Comparison of ENCODE assay signal across 19 cellular contexts in the genomic region with DNA sequence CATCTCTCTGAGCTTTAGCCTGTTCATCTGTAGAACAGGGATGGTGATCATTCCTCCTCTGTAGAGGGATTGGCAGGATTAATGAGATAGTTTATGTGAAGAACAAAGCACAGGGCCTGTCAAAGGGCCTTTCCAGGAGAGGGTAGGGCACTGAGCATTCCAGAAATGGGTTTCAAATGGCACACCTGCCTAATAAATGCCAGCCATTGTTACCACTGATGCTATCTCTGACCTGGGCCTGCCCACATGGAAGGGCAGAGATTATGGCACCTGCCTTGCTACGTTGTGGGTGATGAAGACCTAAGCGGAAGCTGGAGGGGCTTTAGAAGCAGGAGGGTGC. TPM values are rescaled to one million over a fixed set of nuclear protein-coding genes. Genes with fewer than 3 reads are reported as not detected.
DNase-seq lines count a peak whose midpoint lies in the region; ATAC-seq and TF ChIP-seq lines count a peak whose summit lies in the region.
"Had no signal": no experiment of that assay in that cellular context is flagged by ENCODE, and none has a peak within 500 bp of the region (broad histone marks: within the 10 kb centered on the region; RNA-seq: fewer than 3 reads in every experiment).

No MANE protein-coding gene starts in this region.

- no peak overlapping the region for H3K27ac Mint-ChIP-seq in T-helper 17 cell
- H3K27ac Mint-ChIP-seq in activated naive CD8-positive, alpha-beta T cell treated with anti-CD3 and anti-CD28 coated beads, Interleukin-2, amount 50 U/mL, for 24 hours, result no peak overlapping the region

- H3K4me1 ChIP-seq in right atrium auricular region, result peaks cover 0 to 80% of the 10 kb centered on the region in 2 donors
- H3K4me1 ChIP-seq in RWPE2 (ENCODE audit: insufficient read depth, poor library complexity, severe bottlenecking), result peaks cover 17% of the 10 kb centered on the region
- peaks cover 66% of the 10 kb centered on the region for H3K4me1 ChIP-seq in muscle layer of colon (ENCODE audit: insufficient read depth, low read length)
- no peaks in the 10 kb centered on the region for H3K4me1 ChIP-seq in tibial nerve
- H3K4me1 ChIP-seq: Caco-2 had no signal

- peaks cover 14% of the 10 kb centered on the region for H3K27me3 Mint-ChIP-seq in T-helper 17 cell
- no peaks in the 10 kb centered on the region for H3K27me3 Mint-ChIP-seq in activated naive CD8-positive, alpha-beta T cell treated with anti-CD3 and anti-CD28 coated beads, Interleukin-2, amount 50 U/mL, for 24 hours

- no peaks in the 10 kb centered on the region for H3K9me3 Mint-ChIP-seq in activated naive CD8-positive, alpha-beta T cell treated with anti-CD3 and anti-CD28 coated beads, Interleukin-2, amount 50 U/mL, for 24 hours

- H3K36me3 Mint-ChIP-seq in T-helper 17 cell (ENCODE audit: low read depth), result peaks cover 7% of the 10 kb centered on the region
- H3K36me3 Mint-ChIP-seq in activated naive CD8-positive, alpha-beta T cell treated with anti-CD3 and anti-CD28 coated beads, Interleukin-2, amount 50 U/mL, for 24 hours (ENCODE audit: low read depth), result no peaks in the 10 kb centered on the region

- no peak for ATAC-seq in left ventricle myocardium superior
- ATAC-seq in RWPE2 (ENCODE audit: low read depth), result peak; percentile 14; the same call in 1 of the 3 replicates
- no peak for ATAC-seq in T-helper 17 cell
- ATAC-seq in activated naive CD8-positive, alpha-beta T cell treated with anti-CD3 and anti-CD28 coated beads, Interleukin-2, amount 50 U/mL, for 24 hours, result no peak
- ATAC-seq: GM12878, K562 had no signal

- no peak for TF ChIP-seq CTCF in right atrium auricular region (IDR thresholded peaks at IDR 0.05)
- TF ChIP-seq CTCF in RWPE2 (IDR thresholded peaks at IDR 0.05; ENCODE audit: poor library complexity, severe bottlenecking), result no peak
- no peak for TF ChIP-seq CTCF in tibial nerve (IDR thresholded peaks at IDR 0.05)

- intact Hi-C loops in left ventricle myocardium superior (cut with micrococcal nuclease), result loop anchor here (10.0 kb wide), 1 partner anchor 67 kb away; no protein-coding TSS in a partner anchor

- 92 to 96% methylated on average over 2 of the region's 2 CpGs for WGBS in tibial nerve, 2 donors

- H3K4me3 Mint-ChIP-seq in T-helper 17 cell, result no peak overlapping the region
- H3K4me3 Mint-ChIP-seq in activated naive CD8-positive, alpha-beta T cell treated with anti-CD3 and anti-CD28 coated beads, Interleukin-2, amount 50 U/mL, for 24 hours, result no peak overlapping the region

- no peaks in the 10 kb centered on the region for H3K27me3 ChIP-seq in right atrium auricular region
- H3K27me3 ChIP-seq in RWPE2 (ENCODE audit: insufficient read depth, poor library complexity, severe bottlenecking), result no peaks in the 10 kb centered on the region
- no peaks in the 10 kb centered on the region for H3K27me3 ChIP-seq in muscle layer of colon (ENCODE audit: control insufficient read depth in 1 of 2, insufficient read depth in 2 of 2, low read length in 2 of 2)
- H3K27me3 ChIP-seq in tibial nerve, result no peaks in the 10 kb centered on the region

- H3K4me1 Mint-ChIP-seq in T-helper 17 cell, result peaks cover 7% of the 10 kb centered on the region
- H3K4me1 Mint-ChIP-seq in activated naive CD8-positive, alpha-beta T cell treated with anti-CD3 and anti-CD28 coated beads, Interleukin-2, amount 50 U/mL, for 24 hours, result no peaks in the 10 kb centered on the region

- H3K36me3 ChIP-seq in right atrium auricular region (peaks cover 55% of the 10 kb centered on the region), RWPE2 (ENCODE audit: low read depth) (0 out of 2 replicates have a peak, but pooled peaks cover under 1% of the 10 kb centered on the region), muscle layer of colon (ENCODE audit: insufficient read depth, low read length) (peaks cover 65% of the 10 kb centered on the region), tibial nerve (no peaks in the 10 kb centered on the region)

- no peak for TF ChIP-seq POLR2A in tibial nerve (IDR thresholded peaks at IDR 0.05)

- H3K4me3 ChIP-seq in right atrium auricular region (no peak overlapping the region), RWPE2 (ENCODE audit: severe bottlenecking) (no peak overlapping the region), muscle layer of colon (ENCODE audit: low read depth in 1 of 2, low read length in 2 of 2) (no peak overlapping the region), tibial nerve (no peak overlapping the region)
- H3K4me3 ChIP-seq: GM12878, K562 had no signal

- TF ChIP-seq EP300 in tibial nerve (IDR thresholded peaks at IDR 0.05), result no peak

- no peak overlapping the region for H3K9ac ChIP-seq in muscle layer of colon (ENCODE audit: low read length)

- H3K27ac ChIP-seq in right atrium auricular region, result peak overlapping the region; percentile 70 to 79
- no peak overlapping the region for H3K27ac ChIP-seq in RWPE2 (ENCODE audit: poor library complexity, severe bottlenecking)
- H3K27ac ChIP-seq in muscle layer of colon (ENCODE audit: low read depth, low read length), result peak overlapping the region; percentile 57
- no peak overlapping the region for H3K27ac ChIP-seq in tibial nerve

- no peak for DNase-seq in right atrium auricular region (ENCODE audit: low spot score)
- DNase-seq in left ventricle myocardium superior, result no peak
- no peak for DNase-seq in RWPE2 (ENCODE audit: low spot score)
- DNase-seq in T-helper 17 cell, result no peak
- no peak for DNase-seq in activated naive CD8-positive, alpha-beta T cell treated with anti-CD3 and anti-CD28 coated beads, Interleukin-2, amount 50 U/mL, for 24 hours
- no peak for DNase-seq in tibial nerve (ENCODE audit: low spot score in 2 of 2)
- DNase-seq in HUDEP-2 (lab: John Stamatoyannopoulos, UW; ENCODE audit: unreplicated experiment in 76 of 76), result no peak
- DNase-seq: Caco-2, HCEC 1CT, NCI-H1092, NCI-H1694 treated with DMSO at 0.1 percent for 48 hours, NCI-H2171 treated with DMSO at 0.1 percent for 48 hours, NCI-H524, OCI-M1 had no signal

- no peaks in the 10 kb centered on the region for H3K9me3 ChIP-seq in right atrium auricular region
- H3K9me3 ChIP-seq in RWPE2 (ENCODE audit: severe bottlenecking), result no peaks in the 10 kb centered on the region
- no peaks in the 10 kb centered on the region for H3K9me3 ChIP-seq in muscle layer of colon (ENCODE audit: low read length)
- H3K9me3 ChIP-seq in T-helper 17 cell (ENCODE audit: control insufficient read depth, low read length, poor library complexity, severe bottlenecking), result no peaks in the 10 kb centered on the region
- no peaks in the 10 kb centered on the region for H3K9me3 ChIP-seq in tibial nerve
- H3K9me3 ChIP-seq: Caco-2 had no signal

RNA-seq across cellular contexts. Expression of gene GMPPA, which starts 31.0 kb away (rescaled TPM):
- total RNA-seq in right atrium auricular region (10 to 100 TPM; 21.6 to 23.3 TPM), left ventricle myocardium superior (21.6 TPM), T-helper 17 cell (10 to 100 TPM; 25.1 to 27.2 TPM), tibial nerve (10 to 100 TPM; 18.8 to 29.7 (median 27.8) TPM)

RNA-seq across cellular contexts. Expression of gene SPEG, which starts 33.1 kb away (rescaled TPM):
- total RNA-seq in right atrium auricular region (10 to 100 TPM; 82.2 to 90.8 TPM), left ventricle myocardium superior (111 TPM), T-helper 17 cell (1 to 10 TPM; 7.3 to 8.4 TPM), tibial nerve (10 to 100 TPM in 1 of 4 donors, 1 to 10 TPM in 3; 6.7 to 10.2 (median 8.1) TPM)

RNA-seq across cellular contexts. Expression of gene ASIC4, which starts 46.6 kb away (rescaled TPM):
- total RNA-seq in right atrium auricular region (not detected), left ventricle myocardium superior (not detected), T-helper 17 cell (under 1 TPM in 1 of 2 donors, not detected in 1; 0.13 TPM), tibial nerve (1 to 10 TPM in 1 of 4 donors, under 1 TPM in 1, not detected in 2; 0.42 to 3.0 TPM)
- total RNA-seq: G401, GM12878 had no signal

RNA-seq across cellular contexts. Expression of gene DES, which starts 49.5 kb away (rescaled TPM):
- total RNA-seq in right atrium auricular region (over 10,000 TPM; 12,280 to 13,654 TPM), left ventricle myocardium superior (14,457 TPM), T-helper 17 cell (not detected), tibial nerve (10 to 100 TPM; 20.7 to 50.4 (median 25.0) TPM)
- total RNA-seq: A673, Caco-2, G401 had no signal

Comparison
In these comparisons a context has a peak if more than half of its experiments do, and no peak if none do; other contexts are left out.
1. H3K27ac ChIP-seq: peak in right atrium auricular region (2 of 2) and muscle layer of colon (single experiment); none in RWPE2 (single experiment) and tibial nerve (0 of 4).
2. RNA of gene SPEG, which starts 33.1 kb away (total RNA-seq): 111 TPM in left ventricle myocardium superior (single experiment) and 82.2 to 90.8 TPM in right atrium auricular region; 6.7 to 10.2 TPM in tibial nerve and 7.3 to 8.4 TPM in T-helper 17 cell; every median in the first group is over 4 times any median in the second.